1 cellular context compared by ENCODE assay signal in genomic region chr4:53932784-53933183, GRCh38.
TF ChIP-seq lines count a peak whose summit lies in the region.

No MANE protein-coding gene starts in this region.

TF ChIP-seq in GM23338, 12 proteins besides CTCF, POLR2A, EP300 and RAD21 (continued from another document):
- TF ChIP-seq ZNF462 (CRISPR knock-in tag; IDR thresholded peaks at IDR 0.05), result no peak
- TF ChIP-seq EZH2phosphoT487 (IDR thresholded peaks at IDR 0.05; ENCODE audit: unreplicated experiment), result no peak
- TF ChIP-seq ETS1 (IDR thresholded peaks at IDR 0.05), result no peak
- TF ChIP-seq POLR2AphosphoS5 (IDR thresholded peaks at IDR 0.05; ENCODE audit: low read depth), result no peak
